ENCODE assay signal across 18 cellular contexts in genomic region chr1:226696552-226696951, GRCh38. TPM values are rescaled to one million over a fixed set of nuclear protein-coding genes. Genes with fewer than 3 reads are reported as not detected.
DNase-seq lines count a peak whose midpoint lies in the region; ATAC-seq and TF ChIP-seq lines count a peak whose summit lies in the region.
"Had no signal": no experiment of that assay in that cellular context is flagged by ENCODE, and none has a peak within 500 bp of the region (broad histone marks: within the 10 kb centered on the region; RNA-seq: fewer than 3 reads in every experiment).

No MANE protein-coding gene starts in this region.

- H3K4me2 ChIP-seq in SK-N-SH, result no peak overlapping the region

- 88 to 99% (median 96%) methylated on average over 7 of the region's 7 CpGs for WGBS in stomach, 5 donors
- WGBS in SK-N-SH (ENCODE audit: low lambda C conversion rate), result 95% methylated on average over 5 of the region's 7 CpGs

- TF ChIP-seq RAD21 in SK-N-SH (IDR thresholded peaks at IDR 0.05; ENCODE audit: low read length), result no peak

- H3K27me3 Mint-ChIP-seq in activated B cell treated with CpG ODN at 0.5 μM for 24 hours (no peaks in the 10 kb centered on the region), immature natural killer cell (ENCODE audit: low read depth in 3 of 3) (peaks cover 0 to 2% (median 0%) of the 10 kb centered on the region in 3 donors)

- H3K36me3 ChIP-seq in stomach, result no peaks in the 10 kb centered on the region
- H3K36me3 ChIP-seq in SK-N-SH (replicated peaks in 1 of 2; ENCODE audit: control insufficient read depth in 1 of 2, insufficient read depth in 2 of 2, low read length in 1 of 2), result no peaks in the 10 kb centered on the region
- H3K36me3 ChIP-seq: cardiac muscle cell, SJCRH30, uterus, WERI-Rb-1 had no signal

- H3F3A ChIP-seq in SK-N-SH (replicated peaks; ENCODE audit: insufficient read depth), result no peaks in the 10 kb centered on the region

- no peak for ATAC-seq in activated B cell treated with CpG ODN at 0.5 μM for 24 hours (ENCODE audit: low read depth)

- H3K27me3 ChIP-seq in stomach (no peaks in the 10 kb centered on the region), SK-N-SH (ENCODE audit: insufficient read depth) (no peaks in the 10 kb centered on the region)
- H3K27me3 ChIP-seq: cardiac muscle cell, SJCRH30, uterus had no signal

- peaks cover 48% of the 10 kb centered on the region for H3K36me3 Mint-ChIP-seq in activated B cell treated with CpG ODN at 0.5 μM for 24 hours (ENCODE audit: low read depth)
- no peaks in the 10 kb centered on the region for H3K36me3 Mint-ChIP-seq in immature natural killer cell

- TF ChIP-seq EP300 in stomach (IDR thresholded peaks at IDR 0.05) (no peak), SK-N-SH (IDR thresholded peaks at IDR 0.05; ENCODE audit: borderline replicate concordance in 1 of 2, low read depth in 1 of 2, low read length in 1 of 2) (no peak)

- H3K27ac ChIP-seq in stomach (peak overlapping the region in 4 of 5 donors; percentile 23 to 99 (median 62)), SK-N-SH (ENCODE audit: low read depth in 2 of 2, low read length in 1 of 2) (no peak overlapping the region)
- H3K27ac ChIP-seq: cardiac muscle cell, SJCRH30, WERI-Rb-1 had no signal

- H3K79me2 ChIP-seq in SK-N-SH (ENCODE audit: insufficient read depth), result no peaks in the 10 kb centered on the region

- H4K20me1 ChIP-seq in SK-N-SH (ENCODE audit: insufficient read depth), result no peaks in the 10 kb centered on the region

- H3K4me1 ChIP-seq in stomach, result peaks cover 6 to 84% (median 47%) of the 10 kb centered on the region in 4 donors
- H3K4me1 ChIP-seq in SK-N-SH (ENCODE audit: control insufficient read depth in 1 of 2, insufficient read depth in 2 of 2, low read depth in 1 of 2, low read length in 1 of 2), result peaks cover 8 to 14% of the 10 kb centered on the region in 2 experiments; a peak in 1 of 4 replicates

- DNase-seq in activated T-cell treated with anti-CD3 and anti-CD28 coated beads, Interleukin-2, amount 50 U/mL, for 1 hour, result peak; percentile 22
- no peak for DNase-seq in activated T-cell treated with anti-CD3 and anti-CD28 coated beads, Interleukin-2, amount 50 U/mL, for 48 hours
- no peak for DNase-seq in activated B cell treated with CpG ODN at 0.5 μM for 24 hours
- no peak for DNase-seq in immature natural killer cell
- DNase-seq in stomach, result no peak
- DNase-seq in hypothalamus (lab: John Stamatoyannopoulos, UW), result no peak
- no peak for DNase-seq in amygdala (lab: John Stamatoyannopoulos, UW)
- DNase-seq in SK-N-SH, result no peak
- DNase-seq: ACHN; activated T-cell treated with anti-CD3 and anti-CD28 coated beads, Interleukin-2, amount 50 U/mL, for 4 hours; DMS53; hippocampal formation; NCI-H1436 treated with DMSO at 0.1 percent for 48 hours; NCI-H526 treated with DMSO at 0.1 percent for 48 hours; SJCRH30; uterus; WERI-Rb-1 had no signal

- H3K4me1 Mint-ChIP-seq in activated B cell treated with CpG ODN at 0.5 μM for 24 hours (peaks cover 96% of the 10 kb centered on the region), immature natural killer cell (peaks cover 82 to 95% of the 10 kb centered on the region in 2 donors)

- H3K27ac Mint-ChIP-seq in activated B cell treated with CpG ODN at 0.5 μM for 24 hours (peak overlapping the region; percentile 96), immature natural killer cell (peak overlapping the region; percentile 36 to 93 (median 62))

- no peaks in the 10 kb centered on the region for H3K9me2 ChIP-seq in SK-N-SH

- H3K4me3 Mint-ChIP-seq in activated B cell treated with CpG ODN at 0.5 μM for 24 hours (peak overlapping the region; percentile 77), immature natural killer cell (no peak overlapping the region)

- POLR2A ChIA-PET in activated B cell treated with CpG ODN at 0.5 μM for 24 hours (lab: Charles Lee), result interaction anchor here (1.7 to 14.1 kb wide), 9 partner anchors 9 to 54 kb away, joined by 7 to 261 read pairs (median 45); partner anchors contain the start of gene ITPKB
- POLR2A ChIA-PET in SK-N-SH (lab: Yijun Ruan, JAX), result no interaction called here

- H3K9me3 ChIP-seq in stomach (no peaks in the 10 kb centered on the region), SK-N-SH (no peaks in the 10 kb centered on the region)
- H3K9me3 ChIP-seq: SJCRH30, uterus had no signal

- no peak overlapping the region for H3K9ac ChIP-seq in SK-N-SH

- no peak overlapping the region for H3K4me3 ChIP-seq in stomach
- H3K4me3 ChIP-seq in SK-N-SH (ENCODE audit: low read depth in 2 of 2, low read length in 1 of 2), result no peak overlapping the region
- H3K4me3 ChIP-seq: cardiac muscle cell, SJCRH30, uterus had no signal

- intact Hi-C loops in activated B cell treated with CpG ODN at 0.5 μM for 24 hours (cut with micrococcal nuclease) (loop anchor here (2.0 kb wide), 1 partner anchor 16 kb away; no protein-coding TSS in a partner anchor), stomach (cut with DNase I; ENCODE audit: low total_unique reads) (no loop called here)

- no peak for TF ChIP-seq POLR2A in stomach (IDR thresholded peaks at IDR 0.05)

- no peak overlapping the region for H2AFZ ChIP-seq in SK-N-SH (ENCODE audit: low read depth)

- TF ChIP-seq CTCF in activated B cell treated with CpG ODN at 0.5 μM for 24 hours (IDR thresholded peaks at IDR 0.05), result no peak
- TF ChIP-seq CTCF in stomach (IDR thresholded peaks at IDR 0.05), result no peak
- no peak for TF ChIP-seq CTCF in SK-N-SH (IDR thresholded peaks at IDR 0.05)

- CTCF ChIA-PET in activated B cell treated with CpG ODN at 0.5 μM for 24 hours (lab: Charles Lee), result interaction anchor here (0.6 to 4.2 kb wide), 7 partner anchors 9 to 59 kb away, joined by 3 to 21 read pairs (median 3); no protein-coding TSS in a partner anchor
- CTCF ChIA-PET in SK-N-SH (lab: Yijun Ruan, JAX), result no interaction called here

- H3K9me3 Mint-ChIP-seq in activated B cell treated with CpG ODN at 0.5 μM for 24 hours (no peaks in the 10 kb centered on the region), immature natural killer cell (no peaks in the 10 kb centered on the region)
- H3K9me3 Mint-ChIP-seq: activated T-cell treated with anti-CD3 and anti-CD28 coated beads, Interleukin-2, amount 50 U/mL, for 4 hours had no signal

TF ChIP-seq in SK-N-SH, 30 proteins besides CTCF, POLR2A, EP300 and RAD21 (continues in another document):
- TF ChIP-seq GABPA (IDR thresholded peaks at IDR 0.05; ENCODE audit: low read depth) (no peak), NRF1 (IDR thresholded peaks at IDR 0.05; ENCODE audit: low read depth, low read length) (no peak), YY1 (IDR thresholded peaks at IDR 0.05; ENCODE audit: low read depth) (no peak), TCF12 (IDR thresholded peaks at IDR 0.05) (no peak), MXI1 (IDR thresholded peaks at IDR 0.05; ENCODE audit: low read depth, low read length) (no peak), FOSL2 (IDR thresholded peaks at IDR 0.05; ENCODE audit: borderline replicate concordance, low read depth) (no peak), NFIC (IDR thresholded peaks at IDR 0.05; ENCODE audit: borderline replicate concordance) (no peak), IRF3 (IDR thresholded peaks at IDR 0.05; ENCODE audit: low read depth, low read length) (no peak), SIN3A (IDR thresholded peaks at IDR 0.05; ENCODE audit: borderline replicate concordance, low read depth, low read length) (no peak), RXRA (IDR thresholded peaks at IDR 0.05; ENCODE audit: borderline replicate concordance, low read depth) (no peak), REST (IDR thresholded peaks at IDR 0.05; ENCODE audit: low read depth, low read length) (no peak), MEF2A (IDR thresholded peaks at IDR 0.05; ENCODE audit: borderline replicate concordance, low read depth) (no peak)

RNA-seq across cellular contexts. Expression of gene ITPKB, which starts 42.5 kb away (rescaled TPM):
- 88.5 and 97.3 TPM in 2 replicates for total RNA-seq in activated B cell treated with CpG ODN at 0.5 μM for 24 hours
- 10 to 100 TPM; 14.1 to 37.8 (median 18.7) TPM for polyA plus RNA-seq in immature natural killer cell
- total RNA-seq in stomach, result 10 to 100 TPM; 16.4 to 38.8 (median 24.6) TPM
- 1 to 10 TPM; 3.8 to 5.4 (median 4.4) TPM for polyA plus RNA-seq in stomach
- 1.8 and 2.4 TPM in 2 replicates for polyA plus RNA-seq in SK-N-SH (2012; rRNA removed)
- polyA plus RNA-seq in SK-N-SH (2012; cell fraction: cytosol; rRNA removed), result 1.0 and 1.7 TPM in 2 replicates
- 3.5 and 3.6 TPM in 2 replicates for polyA plus RNA-seq in SK-N-SH (2012; cell fraction: nucleus; rRNA removed)

Comparison
In these comparisons a context has a peak if more than half of its experiments do, and no peak if none do; other contexts are left out.
1. H3K27ac ChIP-seq: peak in stomach (4 of 5); none in SK-N-SH (0 of 2).